Comparison of ENCODE assay signal across 19 cellular contexts in the genomic region with DNA sequence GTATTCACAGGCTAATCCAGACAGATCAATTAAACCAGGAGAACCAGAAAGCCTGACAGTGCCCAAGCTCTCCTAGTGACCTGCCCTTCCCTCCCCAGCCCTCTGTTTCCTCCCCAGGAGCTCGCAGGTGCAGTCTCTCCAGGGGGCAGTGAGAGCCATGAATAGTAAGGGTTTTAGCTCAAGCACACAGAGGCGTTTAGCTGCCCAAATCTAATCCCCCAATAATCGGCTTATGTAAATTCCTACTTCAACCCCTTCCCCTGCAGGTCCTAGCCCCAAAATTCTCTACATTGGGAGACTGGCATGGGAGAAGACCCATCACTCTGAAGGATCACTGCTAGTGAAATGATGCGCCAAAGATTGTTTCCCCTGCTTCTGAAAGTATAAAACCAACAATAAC.
"Had no signal": no experiment of that assay in that cellular context is flagged by ENCODE, and none has a peak within 500 bp of the region (broad histone marks: within the 10 kb centered on the region; RNA-seq: fewer than 3 reads in every experiment).

No MANE protein-coding gene starts in this region.

- ATAC-seq: activated CD4-positive, alpha-beta T cell treated with anti-CD3 and anti-CD28 coated beads for 36 hours; activated CD8-positive, alpha-beta T cell treated with anti-CD3 and anti-CD28 coated beads for 36 hours; activated T-cell treated with anti-CD3 and anti-CD28 coated beads, Interleukin-2, amount 50 U/mL, for 72 hours; stimulated activated naive CD8-positive, alpha-beta T cell treated with anti-CD3 and anti-CD28 coated beads, Interleukin-15, Interleukin-2, amounts not matched to agents 100 U/mL and 50 U/mL, for 24 hours had no signal

- H3K27me3 Mint-ChIP-seq: memory B cell had no signal

- H3K36me3 Mint-ChIP-seq: memory B cell had no signal

- DNase-seq: activated CD4-positive, alpha-beta T cell treated with anti-CD3 and anti-CD28 coated beads for 36 hours; activated CD8-positive, alpha-beta memory T cell treated with anti-CD3 and anti-CD28 coated beads, Interleukin-2, amount 50 U/mL, for 4 hours; activated CD8-positive, alpha-beta T cell treated with anti-CD3 and anti-CD28 coated beads for 36 hours; activated naive CD8-positive, alpha-beta T cell treated with anti-CD3 and anti-CD28 coated beads, Interleukin-2, amount 10 ng/mL, durations not matched to agents 7 days and 5 days; activated T-cell treated with anti-CD3 and anti-CD28 coated beads, Interleukin-2, amount 50 U/mL, for 72 hours; anterior cingulate cortex; cerebellar nuclear complex; head of caudate nucleus; kidney; left ventricle myocardium inferior; ovary; stimulated activated CD4-positive, alpha-beta T cell treated with anti-CD3 and anti-CD28 coated beads, Interleukin-4, amount 100 ng/mL, for 1 hour; stimulated activated CD8-positive, alpha-beta memory T cell treated with anti-CD3 and anti-CD28 coated beads, Interleukin-4, amount 100 ng/mL, for 48 hours; stimulated activated naive CD8-positive, alpha-beta T cell treated with anti-CD3 and anti-CD28 coated beads, Interleukin-15, Interleukin-2, amounts not matched to agents 100 U/mL and 50 U/mL, for 24 hours; upper lobe of left lung had no signal

- H3K9me3 ChIP-seq: esophagus muscularis mucosa, left ventricle myocardium inferior, ovary, upper lobe of left lung had no signal

- H3K4me3 Mint-ChIP-seq: activated CD4-positive, alpha-beta T cell treated with anti-CD3 and anti-CD28 coated beads for 36 hours; activated CD8-positive, alpha-beta T cell treated with anti-CD3 and anti-CD28 coated beads for 36 hours; activated naive CD8-positive, alpha-beta T cell treated with anti-CD3 and anti-CD28 coated beads, Interleukin-2, amount 10 ng/mL, durations not matched to agents 7 days and 5 days; activated T-cell treated with anti-CD3 and anti-CD28 coated beads, Interleukin-2, amount 50 U/mL, for 72 hours; memory B cell; nephron; T-helper 2 cell treated with Interferon-gamma antibody and Interleukin-4, amounts not matched to agents 5 μg/mL and 100 μg/mL, for 36 hours had no signal

- H3K27ac Mint-ChIP-seq: activated CD4-positive, alpha-beta T cell treated with anti-CD3 and anti-CD28 coated beads for 36 hours; activated CD8-positive, alpha-beta T cell treated with anti-CD3 and anti-CD28 coated beads for 36 hours; activated naive CD8-positive, alpha-beta T cell treated with anti-CD3 and anti-CD28 coated beads, Interleukin-2, amount 10 ng/mL, durations not matched to agents 7 days and 5 days; nephron; T-helper 2 cell treated with Interferon-gamma antibody and Interleukin-4, amounts not matched to agents 5 μg/mL and 100 μg/mL, for 36 hours had no signal

- H3K4me3 ChIP-seq: esophagus muscularis mucosa, left ventricle myocardium inferior, ovary, upper lobe of left lung had no signal

- H3K27ac ChIP-seq: esophagus muscularis mucosa, left ventricle myocardium inferior, ovary, upper lobe of left lung had no signal

- H3K36me3 ChIP-seq: esophagus muscularis mucosa, left ventricle myocardium inferior, ovary, upper lobe of left lung had no signal

- H3K27me3 ChIP-seq: ovary had no signal

- H3K9me3 Mint-ChIP-seq: activated CD8-positive, alpha-beta T cell treated with anti-CD3 and anti-CD28 coated beads for 36 hours; activated naive CD8-positive, alpha-beta T cell treated with anti-CD3 and anti-CD28 coated beads, Interleukin-2, amount 10 ng/mL, durations not matched to agents 7 days and 5 days; activated T-cell treated with anti-CD3 and anti-CD28 coated beads, Interleukin-2, amount 50 U/mL, for 72 hours; memory B cell; nephron; T-helper 2 cell treated with Interferon-gamma antibody and Interleukin-4, amounts not matched to agents 5 μg/mL and 100 μg/mL, for 36 hours had no signal
